8 cellular contexts compared by ENCODE assay signal in genomic region chr3:52537165-52537635, GRCh38. TPM values are rescaled to one million over a fixed set of nuclear protein-coding genes. Genes with fewer than 3 reads are reported as not detected.
A peak's percentile ranks its signal among the peaks of the same experiment; 100 is the strongest.
DNase-seq lines count a peak whose midpoint lies in the region; ATAC-seq and TF ChIP-seq lines count a peak whose summit lies in the region.

No MANE protein-coding gene starts in this region.

- POLR2A ChIA-PET in MCF 10A (lab: Yijun Ruan, JAX), result interaction anchor here (0.7 to 1.9 kb wide), 7 partner anchors 11 to 152 kb away, joined by 3 to 16 read pairs (median 4); no protein-coding TSS in a partner anchor

- ATAC-seq in activated T-cell treated with anti-CD3 and anti-CD28 coated beads, Interleukin-2, amount 50 U/mL, for 4 hours, result no peak
- ATAC-seq in HG02938 (IDR thresholded peaks at IDR 0.05; ENCODE audit: unreplicated experiment), result no peak

- CTCF ChIA-PET in MCF 10A (lab: Yijun Ruan, JAX), result interaction anchor here (0.8 kb wide), 1 partner anchor 144 kb away, joined by 4 read pairs; no protein-coding TSS in a partner anchor

- peak overlapping the region; percentile 78 for H3K4me3 ChIP-seq in lower leg skin (ENCODE audit: low read depth, poor library complexity, severe bottlenecking)

- intact Hi-C loops in MCF 10A (cut with micrococcal nuclease), result loop anchor here (2.0 to 10.0 kb wide), 2 partner anchors 62 to 134 kb away; no protein-coding TSS in a partner anchor
- intact Hi-C loops in lower leg skin (cut with DNase I; ENCODE audit: low total_unique reads), result no loop called here

- peak overlapping the region; percentile 98 for H3K4me3 Mint-ChIP-seq in activated T-cell treated with anti-CD3 and anti-CD28 coated beads, Interleukin-2, amount 50 U/mL, for 4 hours
- H3K4me3 Mint-ChIP-seq in MCF 10A (ENCODE audit: unreplicated experiment) (peak overlapping the region; percentile 84), type B pancreatic cell (peak overlapping the region; percentile 99)

- no TSS peak for BruUV-seq in MCF 10A (replicated peaks; lab: Mats Ljungman, UMichigan)

- H3K27ac Mint-ChIP-seq in MCF 10A (ENCODE audit: low read depth, unreplicated experiment) (peak overlapping the region; percentile 96), type B pancreatic cell (peak overlapping the region; percentile 98)

- peaks cover 48% of the 10 kb centered on the region for H3K4me1 Mint-ChIP-seq in activated T-cell treated with anti-CD3 and anti-CD28 coated beads, Interleukin-2, amount 50 U/mL, for 4 hours (ENCODE audit: low read depth)
- H3K4me1 Mint-ChIP-seq in MCF 10A (ENCODE audit: insufficient read depth, unreplicated experiment) (peaks cover 30% of the 10 kb centered on the region), type B pancreatic cell (ENCODE audit: unreplicated experiment) (peaks cover 35% of the 10 kb centered on the region)

- DNase-seq in activated T-cell treated with anti-CD3 and anti-CD28 coated beads, Interleukin-2, amount 50 U/mL, for 4 hours, result no peak
- DNase-seq in activated T-cell treated with anti-CD3 and anti-CD28 coated beads, Interleukin-2, amount 50 U/mL, for 48 hours, result no peak
- DNase-seq in MCF 10A (ENCODE audit: unreplicated experiment) (no peak), lower leg skin (ENCODE audit: low spot score in 2 of 2) (no peak), type B pancreatic cell (ENCODE audit: extremely low spot score, unreplicated experiment) (no peak), NCI-H69 (lab: John Stamatoyannopoulos, UW) (no peak), AG20443 (ENCODE audit: low spot score) (no peak)

- no peak for TF ChIP-seq POLR2A in lower leg skin (IDR thresholded peaks at IDR 0.05)

- no peaks in the 10 kb centered on the region for H3K27me3 Mint-ChIP-seq in activated T-cell treated with anti-CD3 and anti-CD28 coated beads, Interleukin-2, amount 50 U/mL, for 4 hours (ENCODE audit: low read depth)
- H3K27me3 Mint-ChIP-seq in MCF 10A (ENCODE audit: insufficient read depth, unreplicated experiment) (no peaks in the 10 kb centered on the region), type B pancreatic cell (no peaks in the 10 kb centered on the region)

- H3K36me3 Mint-ChIP-seq in activated T-cell treated with anti-CD3 and anti-CD28 coated beads, Interleukin-2, amount 50 U/mL, for 4 hours (ENCODE audit: insufficient read depth), result peaks cover 27% of the 10 kb centered on the region
- H3K36me3 Mint-ChIP-seq in MCF 10A (ENCODE audit: insufficient read depth, unreplicated experiment) (peaks cover 47% of the 10 kb centered on the region), type B pancreatic cell (peaks cover 18% of the 10 kb centered on the region)

- WGBS in lower leg skin, 2 donors, result 2 to 7% methylated on average over 6 of the region's 6 CpGs

- no peak for TF ChIP-seq CTCF in MCF 10A (IDR thresholded peaks at IDR 0.05; ENCODE audit: unreplicated experiment)
- no peak for TF ChIP-seq CTCF in lower leg skin (IDR thresholded peaks at IDR 0.05)
- no peak for TF ChIP-seq CTCF in type B pancreatic cell (conservative IDR thresholded peaks at IDR 0.05)

- no peaks in the 10 kb centered on the region for H3K9me3 Mint-ChIP-seq in activated T-cell treated with anti-CD3 and anti-CD28 coated beads, Interleukin-2, amount 50 U/mL, for 4 hours
- H3K9me3 Mint-ChIP-seq in MCF 10A (ENCODE audit: unreplicated experiment) (no peaks in the 10 kb centered on the region), type B pancreatic cell (no peaks in the 10 kb centered on the region)

RNA-seq across cellular contexts. Expression of gene UQCC5, which starts 0.8 kb away (rescaled TPM):
- total RNA-seq in activated T-cell treated with anti-CD3 and anti-CD28 coated beads, Interleukin-2, amount 50 U/mL, for 4 hours, result 10 to 100 TPM; 22.8 to 25.7 (median 23.2) TPM
- 22.6 and 25.9 TPM in 2 replicates for total RNA-seq in MCF 10A (2022)
- total RNA-seq in lower leg skin, result 10 to 100 TPM in 2 of 4 donors, 1 to 10 TPM in 2; 1.3 to 29.5 (median 6.3) TPM
- 19.0 and 22.8 TPM in 2 replicates for total RNA-seq in type B pancreatic cell (ENCODE audit: low replicate concordance)

RNA-seq across cellular contexts. Expression of gene NT5DC2, which starts 3.5 kb away (rescaled TPM):
- 10 to 100 TPM; 29.7 to 53.1 (median 42.8) TPM for total RNA-seq in activated T-cell treated with anti-CD3 and anti-CD28 coated beads, Interleukin-2, amount 50 U/mL, for 4 hours
- 28.9 and 36.9 TPM in 2 replicates for total RNA-seq in MCF 10A (2022)
- total RNA-seq in lower leg skin, result 10 to 100 TPM; 40.3 to 61.4 (median 48.0) TPM
- 105 and 231 TPM in 2 replicates for total RNA-seq in type B pancreatic cell (ENCODE audit: low replicate concordance)

RNA-seq across cellular contexts. Expression of gene STAB1, which starts 42.1 kb away (rescaled TPM):
- under 1 TPM; 0.30 to 0.73 (median 0.40) TPM for total RNA-seq in activated T-cell treated with anti-CD3 and anti-CD28 coated beads, Interleukin-2, amount 50 U/mL, for 4 hours
- total RNA-seq in MCF 10A (2022) (not detected in 2 replicates), lower leg skin (10 to 100 TPM; 10.1 to 23.9 (median 12.1) TPM), type B pancreatic cell (ENCODE audit: low replicate concordance) (0.12 TPM in 1 of 2 replicates, not detected in the other)
